8 cellular contexts compared by ENCODE assay signal in genomic region chr1:109161836-109162606, GRCh38. TPM values are rescaled to one million over a fixed set of nuclear protein-coding genes. Genes with fewer than 3 reads are reported as not detected.
A peak's percentile ranks its signal among the peaks of the same experiment; 100 is the strongest.
DNase-seq lines count a peak whose midpoint lies in the region; ATAC-seq and TF ChIP-seq lines count a peak whose summit lies in the region.

No MANE protein-coding gene starts in this region.

- peak overlapping the region; percentile 71 for H2AFZ ChIP-seq in smooth muscle cell (ENCODE audit: low read depth)

- peaks cover 0 to 38% (median 0%) of the 10 kb centered on the region in 11 experiments; a peak in 4 of 22 replicates for H3K27me3 ChIP-seq in BLaER1 treated with 17β-estradiol and CSF1 and Interleukin-3, amounts not matched to agents 10 nM and 100 nM
- H3K27me3 ChIP-seq in smooth muscle cell (ENCODE audit: low read depth), result no peaks in the 10 kb centered on the region

- H3K27ac Mint-ChIP-seq in activated T-helper 1 cell treated with anti-CD3 and anti-CD28 coated beads, Interleukin-12 subunit alpha, Interleukin-12 subunit beta, Interleukin-2, Interleukin-4 antibody, amounts not matched to agents 30 ng/mL and 10 ng/mL and 1 ng/mL, durations not matched to agents 14 hours and 24 hours and 36 hours, result peak overlapping the region; percentile 71

- peak overlapping the region in 10 of 11 experiments; percentile 13 to 92 (median 85); a peak in 19 of 22 replicates for H3K27ac ChIP-seq in BLaER1 treated with 17β-estradiol and CSF1 and Interleukin-3, amounts not matched to agents 10 nM and 100 nM
- H3K27ac ChIP-seq in smooth muscle cell (ENCODE audit: low read depth), result peak overlapping the region; percentile 52

- DNase-seq in activated T-helper 1 cell treated with anti-CD3 and anti-CD28 coated beads, Interleukin-12 subunit alpha, Interleukin-12 subunit beta, Interleukin-2, Interleukin-4 antibody, amounts not matched to agents 30 ng/mL and 10 ng/mL and 1 ng/mL, durations not matched to agents 14 hours and 24 hours and 36 hours (ENCODE audit: low spot score), result peak; percentile 52
- DNase-seq in left cardiac atrium, result peak; percentile 39
- DNase-seq in smooth muscle cell (lab: John Stamatoyannopoulos, UW; ENCODE audit: unreplicated experiment), result no peak
- DNase-seq in HK-2 (ENCODE audit: unreplicated experiment), result no peak
- DNase-seq in LoVo (ENCODE audit: low spot score), result no peak

- intact Hi-C loops in activated T-helper 1 cell treated with anti-CD3 and anti-CD28 coated beads, Interleukin-12 subunit alpha, Interleukin-12 subunit beta, Interleukin-2, Interleukin-4 antibody, amounts not matched to agents 30 ng/mL and 10 ng/mL and 1 ng/mL, durations not matched to agents 14 hours and 24 hours and 36 hours (cut with micrococcal nuclease), result loop anchor here (1.0 to 2.0 kb wide), 5 partner anchors 31 to 86 kb away; partner anchors contain the start of gene TAF13
- intact Hi-C loops in left cardiac atrium (cut with DNase I), result no loop called here

- H3F3A ChIP-seq in smooth muscle cell (ENCODE audit: low read depth), result peaks cover 19% of the 10 kb centered on the region

- WGBS in smooth muscle cell (ENCODE audit: low lambda C conversion rate), result 63% methylated on average over 12 of the region's 12 CpGs

- H3K36me3 ChIP-seq in BLaER1 treated with 17β-estradiol and CSF1 and Interleukin-3, amounts not matched to agents 10 nM and 100 nM, result no peaks in the 10 kb centered on the region
- H3K36me3 ChIP-seq in smooth muscle cell (ENCODE audit: low read depth), result no peaks in the 10 kb centered on the region

- peaks cover 30% of the 10 kb centered on the region for H3K4me1 Mint-ChIP-seq in activated T-helper 1 cell treated with anti-CD3 and anti-CD28 coated beads, Interleukin-12 subunit alpha, Interleukin-12 subunit beta, Interleukin-2, Interleukin-4 antibody, amounts not matched to agents 30 ng/mL and 10 ng/mL and 1 ng/mL, durations not matched to agents 14 hours and 24 hours and 36 hours (ENCODE audit: low read depth)

- peak overlapping the region in 5 of 10 experiments; percentile 3 to 43 (median 25); a peak in 9 of 20 replicates for H3K4me3 ChIP-seq in BLaER1 treated with 17β-estradiol and CSF1 and Interleukin-3, amounts not matched to agents 10 nM and 100 nM
- H3K4me3 ChIP-seq in smooth muscle cell, result no peak overlapping the region

- H4K20me1 ChIP-seq in BLaER1 treated with 17β-estradiol and CSF1 and Interleukin-3, amounts not matched to agents 10 nM and 100 nM, result peaks cover 0 to 2% (median 0%) of the 10 kb centered on the region in 11 experiments; a peak in 1 of 22 replicates
- H4K20me1 ChIP-seq in smooth muscle cell (ENCODE audit: low read depth), result no peaks in the 10 kb centered on the region

- peak overlapping the region in 10 of 11 experiments; percentile 17 to 80 (median 69); a peak in 17 of 22 replicates for H3K9ac ChIP-seq in BLaER1 treated with 17β-estradiol and CSF1 and Interleukin-3, amounts not matched to agents 10 nM and 100 nM
- no peak overlapping the region for H3K9ac ChIP-seq in smooth muscle cell (ENCODE audit: low read depth)

- peaks cover 36 to 78% (median 67%) of the 10 kb centered on the region in 10 experiments for H3K4me1 ChIP-seq in BLaER1 treated with 17β-estradiol and CSF1 and Interleukin-3, amounts not matched to agents 10 nM and 100 nM
- peaks cover 6% of the 10 kb centered on the region for H3K4me1 ChIP-seq in smooth muscle cell (ENCODE audit: low read depth)

- H3K4me3 Mint-ChIP-seq in activated T-helper 1 cell treated with anti-CD3 and anti-CD28 coated beads, Interleukin-12 subunit alpha, Interleukin-12 subunit beta, Interleukin-2, Interleukin-4 antibody, amounts not matched to agents 30 ng/mL and 10 ng/mL and 1 ng/mL, durations not matched to agents 14 hours and 24 hours and 36 hours, result peak overlapping the region; percentile 47

- peak; percentile 59 for ATAC-seq in GM19452 (IDR thresholded peaks at IDR 0.05; ENCODE audit: unreplicated experiment)
- peak; percentile 82 to 85 for ATAC-seq in left cardiac atrium

- H3K79me2 ChIP-seq in smooth muscle cell (ENCODE audit: low read depth), result no peaks in the 10 kb centered on the region

- no peak for TF ChIP-seq EP300 in Ishikawa (IDR thresholded peaks at IDR 0.05; ENCODE audit: borderline replicate concordance)

- no peaks in the 10 kb centered on the region for H3K9me3 ChIP-seq in BLaER1 treated with 17β-estradiol and CSF1 and Interleukin-3, amounts not matched to agents 10 nM and 100 nM (replicated peaks in 1 of 11)
- H3K9me3 ChIP-seq in smooth muscle cell (replicated peaks; ENCODE audit: low read depth), result no peaks in the 10 kb centered on the region

- H3K9me3 Mint-ChIP-seq in activated T-helper 1 cell treated with anti-CD3 and anti-CD28 coated beads, Interleukin-12 subunit alpha, Interleukin-12 subunit beta, Interleukin-2, Interleukin-4 antibody, amounts not matched to agents 30 ng/mL and 10 ng/mL and 1 ng/mL, durations not matched to agents 14 hours and 24 hours and 36 hours, result no peaks in the 10 kb centered on the region

- peaks cover 2% of the 10 kb centered on the region for H3K27me3 Mint-ChIP-seq in activated T-helper 1 cell treated with anti-CD3 and anti-CD28 coated beads, Interleukin-12 subunit alpha, Interleukin-12 subunit beta, Interleukin-2, Interleukin-4 antibody, amounts not matched to agents 30 ng/mL and 10 ng/mL and 1 ng/mL, durations not matched to agents 14 hours and 24 hours and 36 hours (ENCODE audit: insufficient read depth)

- TF ChIP-seq CTCF in smooth muscle cell (IDR thresholded peaks at IDR 0.05; ENCODE audit: borderline replicate concordance, insufficient read depth, poor library complexity, severe bottlenecking), result no peak

- H3K36me3 Mint-ChIP-seq in activated T-helper 1 cell treated with anti-CD3 and anti-CD28 coated beads, Interleukin-12 subunit alpha, Interleukin-12 subunit beta, Interleukin-2, Interleukin-4 antibody, amounts not matched to agents 30 ng/mL and 10 ng/mL and 1 ng/mL, durations not matched to agents 14 hours and 24 hours and 36 hours (ENCODE audit: low read depth), result peaks cover 8% of the 10 kb centered on the region

- TF ChIP-seq RAD21 in Ishikawa (IDR thresholded peaks at IDR 0.05; ENCODE audit: low read depth), result no peak

- peak overlapping the region; percentile 76 to 97 (median 90) for H3K4me2 ChIP-seq in BLaER1 treated with 17β-estradiol and CSF1 and Interleukin-3, amounts not matched to agents 10 nM and 100 nM
- peak overlapping the region; percentile 72 for H3K4me2 ChIP-seq in smooth muscle cell

TF ChIP-seq in Ishikawa, 13 proteins besides CTCF, POLR2A, EP300 and RAD21:
- TF ChIP-seq CREB1 (IDR thresholded peaks at IDR 0.05; ENCODE audit: low read depth) (no peak), YY1 (IDR thresholded peaks at IDR 0.05; ENCODE audit: low read depth) (no peak), CEBPB (IDR thresholded peaks at IDR 0.05) (peak; percentile 79; the same call in 1 of the 2 replicates), ZBTB7A (IDR thresholded peaks at IDR 0.05; ENCODE audit: low read depth) (no peak), FOXM1 (IDR thresholded peaks at IDR 0.05; ENCODE audit: borderline replicate concordance, low read depth) (no peak), EGR1 (IDR thresholded peaks at IDR 0.05) (no peak)
TF ChIP-seq in Ishikawa: peak in this region for 1.

RNA-seq across cellular contexts. Expression of gene ELAPOR1, which starts 48.1 kb away (rescaled TPM):
- 32.7 and 38.5 TPM in 2 replicates for total RNA-seq in activated T-helper 1 cell treated with anti-CD3 and anti-CD28 coated beads, Interleukin-12 subunit alpha, Interleukin-12 subunit beta, Interleukin-2, Interleukin-4 antibody, amounts not matched to agents 30 ng/mL and 10 ng/mL and 1 ng/mL, durations not matched to agents 14 hours and 24 hours and 36 hours
- under 1 TPM; 0.21 to 0.39 TPM for total RNA-seq in left cardiac atrium
- 3.5 and 4.8 TPM in 2 replicates for total RNA-seq in smooth muscle cell
- polyA plus RNA-seq in smooth muscle cell, result 2.6 and 3.5 TPM in 2 replicates

RNA-seq across cellular contexts. Expression of gene SARS1, which starts 51.7 kb away (rescaled TPM):
- 147 and 154 TPM in 2 replicates for total RNA-seq in activated T-helper 1 cell treated with anti-CD3 and anti-CD28 coated beads, Interleukin-12 subunit alpha, Interleukin-12 subunit beta, Interleukin-2, Interleukin-4 antibody, amounts not matched to agents 30 ng/mL and 10 ng/mL and 1 ng/mL, durations not matched to agents 14 hours and 24 hours and 36 hours
- total RNA-seq in left cardiac atrium, result 100 to 1,000 TPM; 109 to 141 TPM
- total RNA-seq in smooth muscle cell, result 157 and 164 TPM in 2 replicates
- 165 and 176 TPM in 2 replicates for polyA plus RNA-seq in smooth muscle cell

Comparison
In these comparisons a context has a peak if more than half of its experiments do, and no peak if none do; other contexts are left out.
1. DNase-seq: peak in activated T-helper 1 cell treated with anti-CD3 and anti-CD28 coated beads, Interleukin-12 subunit alpha, Interleukin-12 subunit beta, Interleukin-2, Interleukin-4 antibody, amounts not matched to agents 30 ng/mL and 10 ng/mL and 1 ng/mL, durations not matched to agents 14 hours and 24 hours and 36 hours (single experiment) and left cardiac atrium (single experiment); none in smooth muscle cell (single experiment), HK-2 (single experiment) and LoVo (single experiment).